Comparison of ENCODE assay signal across 8 cellular contexts in the genomic region with DNA sequence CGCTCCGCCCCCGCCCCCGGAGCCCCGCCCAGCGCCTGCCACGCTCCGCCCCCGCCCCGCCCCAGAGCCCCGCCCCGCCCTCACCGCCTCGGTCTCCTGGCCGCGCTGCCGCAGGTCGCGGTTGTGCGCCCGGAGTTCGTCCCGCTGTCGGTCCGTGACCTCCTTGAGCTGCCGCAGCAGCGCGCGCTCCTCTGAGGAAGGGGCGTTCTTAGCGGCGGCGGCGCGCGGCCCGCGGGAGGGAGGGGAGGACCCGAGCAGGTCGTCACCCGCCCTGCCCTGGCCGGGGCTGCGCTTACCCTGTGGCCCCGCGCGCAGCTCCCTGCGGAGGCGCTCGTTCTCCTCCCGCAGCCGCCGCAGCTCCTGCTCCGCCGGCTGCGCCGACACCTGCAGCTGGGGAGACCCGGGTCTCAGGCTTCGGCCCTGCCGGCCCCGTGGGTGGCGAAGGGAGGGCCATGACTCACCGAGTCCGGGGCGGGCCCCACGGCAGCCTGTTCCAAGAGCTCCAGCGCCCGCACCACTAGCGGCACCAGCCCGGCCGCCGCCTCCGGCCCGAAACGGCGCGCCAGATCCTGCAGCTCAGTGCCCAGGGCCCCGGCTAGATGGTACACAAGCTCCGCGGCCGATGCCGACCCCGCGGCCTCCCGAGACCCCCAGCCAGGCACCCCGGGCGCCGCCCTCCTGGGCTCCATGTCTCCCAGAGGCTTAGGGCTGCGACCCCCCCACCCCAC. TPM values are rescaled to one million over a fixed set of nuclear protein-coding genes. Genes with fewer than 3 reads are reported as not detected.
DNase-seq lines count a peak whose midpoint lies in the region; ATAC-seq and TF ChIP-seq lines count a peak whose summit lies in the region.

No MANE protein-coding gene starts in this region.

- peak overlapping the region; percentile 64 for H3K4me3 Mint-ChIP-seq in chondrocyte (ENCODE audit: unreplicated experiment)

- H3K36me3 ChIP-seq in HCT116 (ENCODE audit: control insufficient read depth in 1 of 2, insufficient read depth in 2 of 2, low read length in 2 of 2) = peaks cover 28 to 37% of the 10 kb centered on the region in 2 experiments

- CTCF ChIA-PET in HCT116 (lab: Charles Lee) = interaction anchor here (0.6 to 4.2 kb wide), 23 partner anchors 9 to 401 kb away, joined by 3 to 70 read pairs (median 5); a partner anchor contains a TSS

- no peaks in the 10 kb centered on the region for H3K9me2 ChIP-seq in HCT116 (ENCODE audit: insufficient read depth)

- no peak for TF ChIP-seq RAD21 in HCT116 (IDR thresholded peaks at IDR 0.05; ENCODE audit: low read depth)

- BruUV-seq in HCT116 (replicated peaks; lab: Mats Ljungman, UMichigan) = no TSS peak

- DNase-seq in HCT116 (ENCODE audit: low read depth, low spot score) (peak; percentile 28), MV-4-11 (lab: John Stamatoyannopoulos, UW) (peak; percentile 73), chondrocyte (ENCODE audit: low spot score) (no peak), left lobe of liver (ENCODE audit: low spot score) (no peak), OCI-M2 (lab: John Stamatoyannopoulos, UW; ENCODE audit: unreplicated experiment) (no peak)
- peak; percentile 48 for DNase-seq in activated CD4-positive, CD25-positive, alpha-beta regulatory T cell treated with anti-CD3 and anti-CD28 coated beads, Interleukin-2, amount 50 U/mL, for 16 hours (ENCODE audit: low read depth, low spot score)
- DNase-seq in stimulated activated CD4-positive, alpha-beta T cell treated with anti-CD3 and anti-CD28 coated beads, Interleukin-2, amount 100 ng/mL, for 4 hours (ENCODE audit: low read depth) = peak; percentile 68

- no peaks in the 10 kb centered on the region for H3K27me3 ChIP-seq in HCT116 (ENCODE audit: insufficient read depth, low read length)

- H3K9me3 ChIP-seq in HCT116 (ENCODE audit: control insufficient read depth in 1 of 2, insufficient read depth in 1 of 2, low read depth in 1 of 2, low read length in 2 of 2) = no peaks in the 10 kb centered on the region

- H3K4me3 ChIP-seq in GM12875 (ENCODE audit: low read depth, low read length) (peak overlapping the region; percentile 60), HCT116 (replicated peaks in 1 of 2; ENCODE audit: low read depth in 1 of 2, low read length in 2 of 2) (peak overlapping the region; percentile 40 to 67)

- no peaks in the 10 kb centered on the region for H3K27me3 Mint-ChIP-seq in chondrocyte (ENCODE audit: low read depth)

- intact Hi-C loops in HCT116 (cut with micrococcal nuclease) = loop anchor here (2.0 to 5.0 kb wide), 2 partner anchors 74 to 392 kb away; no protein-coding TSS in a partner anchor

- ATAC-seq in HCT116 = peak; percentile 72
- ATAC-seq in left lobe of liver = peak; percentile 65

- H3K27ac Mint-ChIP-seq in chondrocyte (ENCODE audit: unreplicated experiment) = peak overlapping the region; percentile 12

- peak overlapping the region; percentile 71 for H3K9ac ChIP-seq in HCT116 (ENCODE audit: low read length)

- peak overlapping the region; percentile 94 for H3K27ac ChIP-seq in HCT116 (ENCODE audit: low read depth, low read length)

- H3K4me1 Mint-ChIP-seq in chondrocyte (ENCODE audit: low read depth) = peaks cover 13% of the 10 kb centered on the region

- POLR2A ChIA-PET in HCT116 (lab: Charles Lee) = interaction anchor here (0.7 to 3.0 kb wide), 11 partner anchors 11 to 186 kb away, joined by 3 to 14 read pairs (median 3); a partner anchor contains a TSS

- H3K9me3 Mint-ChIP-seq in chondrocyte (ENCODE audit: low read depth) = no peaks in the 10 kb centered on the region

- peak overlapping the region; percentile 95 for H3K4me2 ChIP-seq in HCT116 (ENCODE audit: low read length)

- no peak for TF ChIP-seq POLR2A in HCT116 (IDR thresholded peaks at IDR 0.05; ENCODE audit: borderline replicate concordance, extremely low read depth, insufficient read depth, insufficient read length)

- no peaks in the 10 kb centered on the region for H3K79me2 ChIP-seq in HCT116 (ENCODE audit: insufficient read depth, low read length)

- RAD21 ChIA-PET in HCT116 (lab: Charles Lee; ENCODE audit: low non-redundant PET in 1 of 2, low total read pairs in 2 of 2, uncharacterized antibody in 2 of 2, unreplicated experiment in 2 of 2) = interaction anchor here (0.6 to 2.0 kb wide), 6 partner anchors 33 to 534 kb away, joined by 3 to 13 read pairs (median 4); no protein-coding TSS in a partner anchor

- peaks cover 25% of the 10 kb centered on the region for H3K36me3 Mint-ChIP-seq in chondrocyte (ENCODE audit: low read depth)

- H4K20me1 ChIP-seq in HCT116 (ENCODE audit: insufficient read depth) = no peaks in the 10 kb centered on the region

- no peak overlapping the region for H2AFZ ChIP-seq in HCT116 (ENCODE audit: low read depth, low read length, poor library complexity, severe bottlenecking)

- peaks cover 22 to 47% of the 10 kb centered on the region in 2 experiments for H3K4me1 ChIP-seq in HCT116 (ENCODE audit: control insufficient read depth in 1 of 2, insufficient read depth in 2 of 2, low read length in 2 of 2)

- TF ChIP-seq CTCF in GM12875 (IDR thresholded peaks at IDR 0.05; ENCODE audit: borderline replicate concordance, insufficient read depth, low read depth, low read length) = no peak
- no peak for TF ChIP-seq CTCF in HCT116 (IDR thresholded peaks at IDR 0.05 in 2 of 3, conservative IDR thresholded peaks at IDR 0.05 in 1 of 3; ENCODE audit: borderline replicate concordance in 1 of 3, insufficient read depth in 1 of 3, low read depth in 2 of 3, low read length in 2 of 3)
- no peak for TF ChIP-seq CTCF in chondrocyte (IDR thresholded peaks at IDR 0.05)

TF ChIP-seq in HCT116, 20 proteins besides CTCF, POLR2A, EP300 and RAD21:
- TF ChIP-seq SIN3A (IDR thresholded peaks at IDR 0.05; ENCODE audit: low read depth) (peak; percentile 52; the same call in 1 of the 2 replicates), FOSL1 (IDR thresholded peaks at IDR 0.05; ENCODE audit: low read depth) (no peak), CBX3 (IDR thresholded peaks at IDR 0.05; ENCODE audit: low read depth) (peak; percentile 2; the same call in 1 of the 2 replicates), SP1 (IDR thresholded peaks at IDR 0.05; ENCODE audit: low read depth) (peak; percentile 22), ZFX (IDR thresholded peaks at IDR 0.05) (peak; percentile 4; the same call in 1 of the 2 replicates), POLR2AphosphoS5 (IDR thresholded peaks at IDR 0.05; ENCODE audit: low read depth, low read length) (peak; percentile 53), YY1 (IDR thresholded peaks at IDR 0.05; ENCODE audit: extremely low read depth, insufficient replicate concordance, low read depth, low read length) (no peak)
- TF ChIP-seq, protein P1, sequence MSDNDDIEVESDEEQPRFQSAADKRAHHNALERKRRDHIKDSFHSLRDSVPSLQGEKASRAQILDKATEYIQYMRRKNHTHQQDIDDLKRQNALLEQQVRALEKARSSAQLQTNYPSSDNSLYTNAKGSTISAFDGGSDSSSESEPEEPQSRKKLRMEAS (IDR thresholded peaks at IDR 0.05) = peak; percentile 50

RNA-seq across cellular contexts. Expression of a gene that starts 0.4 kb away (rescaled TPM):
- 11.6 TPM for total RNA-seq in HCT116 (2021; ENCODE audit: unreplicated experiment)
- 10.8 and 13.4 TPM in 2 replicates for polyA plus RNA-seq in HCT116 (2012)
- total RNA-seq in chondrocyte = 1.8 to 2.0 TPM (median 1.8 TPM) in 3 replicates
- 20.9 TPM for total RNA-seq in left lobe of liver

RNA-seq across cellular contexts. Expression of a gene that starts 3.7 kb away (rescaled TPM):
- 2.2 TPM for total RNA-seq in HCT116 (2021; ENCODE audit: unreplicated experiment)
- 0.96 and 1.2 TPM in 2 replicates for polyA plus RNA-seq in HCT116 (2012)
- 0.42 to 0.64 TPM (median 0.51 TPM) in 3 replicates for total RNA-seq in chondrocyte
- total RNA-seq in left lobe of liver = 12.5 TPM

RNA-seq across cellular contexts. Expression of a gene that starts 20.6 kb away (rescaled TPM):
- total RNA-seq in HCT116 (2021; ENCODE audit: unreplicated experiment) (12.6 TPM), chondrocyte (3.0 to 3.7 TPM (median 3.3 TPM) in 3 replicates), left lobe of liver (3.1 TPM)
- 10.0 and 12.0 TPM in 2 replicates for polyA plus RNA-seq in HCT116 (2012)

RNA-seq across cellular contexts. Expression of a gene that starts 35.4 kb away (rescaled TPM):
- total RNA-seq in HCT116 (2021; ENCODE audit: unreplicated experiment) = 386 TPM
- 284 and 382 TPM in 2 replicates for polyA plus RNA-seq in HCT116 (2012)
- total RNA-seq in chondrocyte = 164 to 235 TPM (median 164 TPM) in 3 replicates
- total RNA-seq in left lobe of liver = 97.8 TPM

Comparison
In these comparisons a context has a peak if more than half of its experiments do, and no peak if none do; other contexts are left out.
1. DNase-seq: peak in HCT116 (single experiment), MV-4-11 (single experiment), activated CD4-positive, CD25-positive, alpha-beta regulatory T cell treated with anti-CD3 and anti-CD28 coated beads, Interleukin-2, amount 50 U/mL, for 16 hours (single experiment) and stimulated activated CD4-positive, alpha-beta T cell treated with anti-CD3 and anti-CD28 coated beads, Interleukin-2, amount 100 ng/mL, for 4 hours (single experiment); none in chondrocyte (single experiment), left lobe of liver (single experiment) and OCI-M2 (single experiment).